In genomic region chr9:131616983-131617604, GRCh38 we compare ENCODE assay signal across 21 cellular contexts.
DNase-seq lines count a peak whose midpoint lies in the region; ATAC-seq, FAIRE-seq and TF ChIP-seq lines count a peak whose summit lies in the region.
"Had no signal": no experiment of that assay in that cellular context is flagged by ENCODE, and none has a peak within 500 bp of the region (broad histone marks: within the 10 kb centered on the region; RNA-seq: fewer than 3 reads in every experiment).

No MANE protein-coding gene starts in this region.

- no peak overlapping the region for H3K27ac ChIP-seq in astrocyte (ENCODE audit: low read depth, low read length)
- H3K27ac ChIP-seq: hepatocyte had no signal

- no peaks in the 10 kb centered on the region for H3K79me2 ChIP-seq in astrocyte (ENCODE audit: insufficient read depth, low read length)
- H3K79me2 ChIP-seq: hepatocyte had no signal

- H3K4me2 ChIP-seq in astrocyte (ENCODE audit: low read length): no peak overlapping the region
- H3K4me2 ChIP-seq: hepatocyte, smooth muscle cell had no signal

- no peaks in the 10 kb centered on the region for H3K27me3 Mint-ChIP-seq in activated T-cell treated with anti-CD3 and anti-CD28 coated beads, Interleukin-2, amount 50 U/mL, for 24 hours
- H3K27me3 Mint-ChIP-seq in activated T-cell treated with anti-CD3 and anti-CD28 coated beads, Interleukin-2, amount 50 U/mL, for 4 hours (ENCODE audit: low read depth): no peaks in the 10 kb centered on the region
- H3K27me3 Mint-ChIP-seq in astrocyte (ENCODE audit: low read depth, unreplicated experiment) (no peaks in the 10 kb centered on the region), glutamatergic neuron (ENCODE audit: unreplicated experiment) (peaks cover 20% of the 10 kb centered on the region)
- no peaks in the 10 kb centered on the region for H3K27me3 Mint-ChIP-seq in stimulated activated memory B cell treated with anti-CD40 and anti-IgM and Interleukin-4, amounts not matched to agents 10 μg/mL and 1 μg/mL and 100 μg/mL, for 72 hours
- H3K27me3 Mint-ChIP-seq: activated naive CD8-positive, alpha-beta T cell treated with anti-CD3 and anti-CD28 coated beads, Interleukin-2, amount 10 ng/mL, durations not matched to agents 7 days and 5 days had no signal

- DNase-seq in activated T-cell treated with anti-CD3 and anti-CD28 coated beads, Interleukin-2, amount 50 U/mL, for 24 hours: no peak
- no peak for DNase-seq in activated T-cell treated with anti-CD3 and anti-CD28 coated beads, Interleukin-2, amount 50 U/mL, for 4 hours
- no peak for DNase-seq in astrocyte (ENCODE audit: low read depth)
- DNase-seq in glutamatergic neuron: no peak
- DNase-seq in HuH-7 (ENCODE audit: low spot score): no peak
- DNase-seq: activated effector memory CD4-positive, alpha-beta T cell treated with Interleukin-2 at 50 U/mL for 16 hours; activated naive CD8-positive, alpha-beta T cell treated with anti-CD3 and anti-CD28 coated beads, Interleukin-2, amount 10 ng/mL, durations not matched to agents 7 days and 5 days; body of pancreas; endodermal cell; mammary epithelial cell; NCI-H1417 treated with DMSO at 0.1 percent for 48 hours; NCI-H446 treated with DMSO at 0.1 percent for 48 hours; PC-3; SHP77 treated with DMSO at 0.1 percent for 48 hours; stimulated activated naive CD4-positive, alpha-beta T cell treated with Interleukin-2 at 50 U/mL for 16 hours had no signal

- no peaks in the 10 kb centered on the region for H3K4me1 ChIP-seq in astrocyte (ENCODE audit: insufficient read depth, low read length)

- H3K27me3 ChIP-seq in astrocyte (ENCODE audit: insufficient read depth, low read length): no peaks in the 10 kb centered on the region
- H3K27me3 ChIP-seq: body of pancreas, hepatocyte had no signal

- H3K27ac Mint-ChIP-seq in activated T-cell treated with anti-CD3 and anti-CD28 coated beads, Interleukin-2, amount 50 U/mL, for 24 hours: peak overlapping the region; percentile 22
- H3K27ac Mint-ChIP-seq in astrocyte (ENCODE audit: unreplicated experiment) (peak overlapping the region; percentile 41), glutamatergic neuron (ENCODE audit: unreplicated experiment) (peak overlapping the region; percentile 96)
- H3K27ac Mint-ChIP-seq in stimulated activated memory B cell treated with anti-CD40 and anti-IgM and Interleukin-4, amounts not matched to agents 10 μg/mL and 1 μg/mL and 100 μg/mL, for 72 hours: peak overlapping the region; percentile 57
- H3K27ac Mint-ChIP-seq: activated naive CD8-positive, alpha-beta T cell treated with anti-CD3 and anti-CD28 coated beads, Interleukin-2, amount 10 ng/mL, durations not matched to agents 7 days and 5 days; endodermal cell had no signal

- peaks cover 4% of the 10 kb centered on the region for H4K20me1 ChIP-seq in astrocyte (ENCODE audit: insufficient read depth, low read length)

- no peaks in the 10 kb centered on the region for H3K9me3 ChIP-seq in astrocyte (ENCODE audit: insufficient read depth, low read depth, low read length)
- H3K9me3 ChIP-seq: body of pancreas had no signal

- H2AFZ ChIP-seq in astrocyte (ENCODE audit: low read depth, low read length): no peak overlapping the region
- H2AFZ ChIP-seq: hepatocyte had no signal

- no peaks in the 10 kb centered on the region for H3K9me3 Mint-ChIP-seq in activated T-cell treated with anti-CD3 and anti-CD28 coated beads, Interleukin-2, amount 50 U/mL, for 24 hours
- H3K9me3 Mint-ChIP-seq in activated T-cell treated with anti-CD3 and anti-CD28 coated beads, Interleukin-2, amount 50 U/mL, for 4 hours: no peaks in the 10 kb centered on the region
- H3K9me3 Mint-ChIP-seq in astrocyte (ENCODE audit: unreplicated experiment): no peaks in the 10 kb centered on the region
- peaks cover 37% of the 10 kb centered on the region for H3K9me3 Mint-ChIP-seq in glutamatergic neuron (ENCODE audit: unreplicated experiment)
- H3K9me3 Mint-ChIP-seq in stimulated activated memory B cell treated with anti-CD40 and anti-IgM and Interleukin-4, amounts not matched to agents 10 μg/mL and 1 μg/mL and 100 μg/mL, for 72 hours: no peaks in the 10 kb centered on the region
- H3K9me3 Mint-ChIP-seq: activated naive CD8-positive, alpha-beta T cell treated with anti-CD3 and anti-CD28 coated beads, Interleukin-2, amount 10 ng/mL, durations not matched to agents 7 days and 5 days; endodermal cell had no signal

- H3K36me3 Mint-ChIP-seq in activated T-cell treated with anti-CD3 and anti-CD28 coated beads, Interleukin-2, amount 50 U/mL, for 24 hours (ENCODE audit: low read depth): peaks cover 99% of the 10 kb centered on the region
- peaks cover 53% of the 10 kb centered on the region for H3K36me3 Mint-ChIP-seq in activated T-cell treated with anti-CD3 and anti-CD28 coated beads, Interleukin-2, amount 50 U/mL, for 4 hours (ENCODE audit: insufficient read depth)
- H3K36me3 Mint-ChIP-seq in astrocyte (ENCODE audit: low read depth, unreplicated experiment) (peaks cover 47% of the 10 kb centered on the region), glutamatergic neuron (ENCODE audit: unreplicated experiment) (peaks cover 14% of the 10 kb centered on the region)
- H3K36me3 Mint-ChIP-seq in stimulated activated memory B cell treated with anti-CD40 and anti-IgM and Interleukin-4, amounts not matched to agents 10 μg/mL and 1 μg/mL and 100 μg/mL, for 72 hours: peaks cover 87% of the 10 kb centered on the region

- TF ChIP-seq CTCF in astrocyte (IDR thresholded peaks at IDR 0.05; ENCODE audit: insufficient read depth, low read depth, low read length): no peak
- TF ChIP-seq CTCF in glutamatergic neuron (IDR thresholded peaks at IDR 0.05; ENCODE audit: partially characterized antibody, unreplicated experiment): no peak

- peaks cover 3% of the 10 kb centered on the region for H3K4me1 Mint-ChIP-seq in activated T-cell treated with anti-CD3 and anti-CD28 coated beads, Interleukin-2, amount 50 U/mL, for 24 hours (ENCODE audit: low read depth)
- H3K4me1 Mint-ChIP-seq in activated T-cell treated with anti-CD3 and anti-CD28 coated beads, Interleukin-2, amount 50 U/mL, for 4 hours (ENCODE audit: low read depth): peaks cover 10% of the 10 kb centered on the region
- peaks cover 4% of the 10 kb centered on the region for H3K4me1 Mint-ChIP-seq in astrocyte (ENCODE audit: low read depth, unreplicated experiment)
- peaks cover 51% of the 10 kb centered on the region for H3K4me1 Mint-ChIP-seq in glutamatergic neuron (ENCODE audit: low read depth, unreplicated experiment)
- peaks cover 69% of the 10 kb centered on the region for H3K4me1 Mint-ChIP-seq in stimulated activated memory B cell treated with anti-CD40 and anti-IgM and Interleukin-4, amounts not matched to agents 10 μg/mL and 1 μg/mL and 100 μg/mL, for 72 hours
- H3K4me1 Mint-ChIP-seq: activated naive CD8-positive, alpha-beta T cell treated with anti-CD3 and anti-CD28 coated beads, Interleukin-2, amount 10 ng/mL, durations not matched to agents 7 days and 5 days had no signal

- no peak for ATAC-seq in activated T-cell treated with anti-CD3 and anti-CD28 coated beads, Interleukin-2, amount 50 U/mL, for 4 hours
- ATAC-seq in stimulated activated memory B cell treated with anti-CD40 and anti-IgM and Interleukin-4, amounts not matched to agents 10 μg/mL and 1 μg/mL and 100 μg/mL, for 72 hours: no peak
- ATAC-seq in GM21723 (IDR thresholded peaks at IDR 0.05; ENCODE audit: unreplicated experiment): no peak
- ATAC-seq in HG03469 (IDR thresholded peaks at IDR 0.05; ENCODE audit: unreplicated experiment): no peak
- ATAC-seq: PC-3 had no signal

- H3K4me3 ChIP-seq in astrocyte (ENCODE audit: insufficient read depth, low read depth, low read length): no peak overlapping the region
- H3K4me3 ChIP-seq: body of pancreas, coronary artery, hepatocyte, smooth muscle cell had no signal

- H3K4me3 Mint-ChIP-seq in activated T-cell treated with anti-CD3 and anti-CD28 coated beads, Interleukin-2, amount 50 U/mL, for 24 hours: no peak overlapping the region
- H3K4me3 Mint-ChIP-seq in activated T-cell treated with anti-CD3 and anti-CD28 coated beads, Interleukin-2, amount 50 U/mL, for 4 hours: no peak overlapping the region
- no peak overlapping the region for H3K4me3 Mint-ChIP-seq in astrocyte (ENCODE audit: unreplicated experiment)
- peak overlapping the region; percentile 11 for H3K4me3 Mint-ChIP-seq in glutamatergic neuron (ENCODE audit: unreplicated experiment)
- no peak overlapping the region for H3K4me3 Mint-ChIP-seq in stimulated activated memory B cell treated with anti-CD40 and anti-IgM and Interleukin-4, amounts not matched to agents 10 μg/mL and 1 μg/mL and 100 μg/mL, for 72 hours
- H3K4me3 Mint-ChIP-seq: activated naive CD8-positive, alpha-beta T cell treated with anti-CD3 and anti-CD28 coated beads, Interleukin-2, amount 10 ng/mL, durations not matched to agents 7 days and 5 days; endodermal cell had no signal

- H3K9ac ChIP-seq in astrocyte (ENCODE audit: low read length): no peak overlapping the region

- peaks cover 6% of the 10 kb centered on the region for H3K36me3 ChIP-seq in astrocyte (ENCODE audit: insufficient read depth, low read length)

- no peak for FAIRE-seq in astrocyte (lab: Jason Lieb, UNC)

Comparison
In these comparisons a context has a peak if more than half of its experiments do, and no peak if none do; other contexts are left out.
1. H3K27ac Mint-ChIP-seq: peak in every context shown above with its lines; median percentile 96 in glutamatergic neuron; 57 in stimulated activated memory B cell treated with anti-CD40 and anti-IgM and Interleukin-4, amounts not matched to agents 10 μg/mL and 1 μg/mL and 100 μg/mL, for 72 hours; 41 in astrocyte; 22 in activated T-cell treated with anti-CD3 and anti-CD28 coated beads, Interleukin-2, amount 50 U/mL, for 24 hours.